1 cellular context compared by ENCODE assay signal in the genomic region with DNA sequence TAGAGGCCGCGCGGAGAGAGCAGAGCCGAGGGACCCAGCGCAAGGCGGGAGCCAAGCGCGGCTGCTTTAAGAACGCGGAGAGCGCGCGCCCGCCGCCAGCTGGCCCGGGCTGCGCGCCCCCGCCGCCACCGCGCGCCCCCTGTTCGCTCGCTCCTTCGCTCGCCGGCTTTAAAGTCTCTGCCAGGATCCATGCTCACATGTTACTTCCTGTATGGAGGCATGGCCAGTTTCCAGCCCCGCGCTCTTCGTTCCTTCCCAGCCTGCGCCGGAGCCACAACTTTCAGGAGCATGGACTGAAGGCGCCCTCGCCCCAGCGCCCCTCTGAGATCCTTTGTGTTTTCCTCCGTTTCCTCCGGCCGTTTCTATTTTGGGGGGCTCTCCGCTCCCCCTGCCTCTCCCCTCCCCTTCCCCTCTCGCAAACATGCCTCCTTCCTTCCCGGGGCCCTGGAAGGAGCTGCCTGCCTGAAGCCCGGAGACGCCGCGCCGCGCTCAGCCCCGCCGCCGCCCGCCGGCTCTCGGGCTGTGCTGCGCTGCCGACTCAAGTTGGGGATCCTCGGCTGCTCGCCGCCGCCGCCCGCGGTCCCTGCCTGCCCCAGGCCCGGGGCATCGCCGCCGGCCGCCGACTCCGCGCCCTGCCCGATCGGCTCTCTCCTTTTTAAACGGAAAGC.
TF ChIP-seq lines count a peak whose summit lies in the region.

Gene PTPRG, plus strand, starts transcription at position 198 of the 668 bp plus-strand sequence. CDS start 717 bp downstream, outside the sequence.

TF ChIP-seq in GM12878, 131 proteins besides CTCF, POLR2A, EP300 and RAD21:
- TF ChIP-seq RB1 (IDR thresholded peaks at IDR 0.05; ENCODE audit: borderline replicate concordance) (0 out of 2 replicates have a peak, but pooled peaks have one; percentile 43), LARP7 (IDR thresholded peaks at IDR 0.05) (peak; percentile 11), BRCA1 (IDR thresholded peaks at IDR 0.05; ENCODE audit: low read depth, low read length) (no peak), IKZF2 (IDR thresholded peaks at IDR 0.05) (peak in 1 of 2 experiments; percentile 56; a peak in 1 of 4 replicates), GATAD2B (conservative IDR thresholded peaks at IDR 0.05; ENCODE audit: low read depth) (0 out of 2 replicates have a peak, but pooled peaks have one; percentile 17), HCFC1 (IDR thresholded peaks at IDR 0.05; ENCODE audit: low read length) (peak; percentile 9; the same call in 1 of the 2 replicates), IKZF1 (conservative IDR thresholded peaks at IDR 0.05) (peak; percentile 87), DPF2 (IDR thresholded peaks at IDR 0.05) (0 out of 2 replicates have a peak, but pooled peaks have one; percentile 26), ZNF217 (IDR thresholded peaks at IDR 0.05) (no peak), BCLAF1 (IDR thresholded peaks at IDR 0.05) (0 out of 2 replicates have a peak, but pooled peaks have one; percentile 30), BHLHE40 (IDR thresholded peaks at IDR 0.05; ENCODE audit: borderline replicate concordance in 1 of 2, low read depth in 2 of 2, low read length in 1 of 2) (peak in 1 of 2 experiments; percentile 51; a peak in 2 of 4 replicates), KDM1A (IDR thresholded peaks at IDR 0.05; ENCODE audit: borderline replicate concordance) (no peak), MYC (IDR thresholded peaks at IDR 0.05; ENCODE audit: insufficient read depth, insufficient read length, insufficient replicate concordance, low read length, severe bottlenecking) (no peak), NKRF (conservative IDR thresholded peaks at IDR 0.05) (peak; percentile 59; the same call in 1 of the 2 replicates), MTA2 (IDR thresholded peaks at IDR 0.05; ENCODE audit: low read depth) (no peak)
- TF ChIP-seq, protein P1, sequence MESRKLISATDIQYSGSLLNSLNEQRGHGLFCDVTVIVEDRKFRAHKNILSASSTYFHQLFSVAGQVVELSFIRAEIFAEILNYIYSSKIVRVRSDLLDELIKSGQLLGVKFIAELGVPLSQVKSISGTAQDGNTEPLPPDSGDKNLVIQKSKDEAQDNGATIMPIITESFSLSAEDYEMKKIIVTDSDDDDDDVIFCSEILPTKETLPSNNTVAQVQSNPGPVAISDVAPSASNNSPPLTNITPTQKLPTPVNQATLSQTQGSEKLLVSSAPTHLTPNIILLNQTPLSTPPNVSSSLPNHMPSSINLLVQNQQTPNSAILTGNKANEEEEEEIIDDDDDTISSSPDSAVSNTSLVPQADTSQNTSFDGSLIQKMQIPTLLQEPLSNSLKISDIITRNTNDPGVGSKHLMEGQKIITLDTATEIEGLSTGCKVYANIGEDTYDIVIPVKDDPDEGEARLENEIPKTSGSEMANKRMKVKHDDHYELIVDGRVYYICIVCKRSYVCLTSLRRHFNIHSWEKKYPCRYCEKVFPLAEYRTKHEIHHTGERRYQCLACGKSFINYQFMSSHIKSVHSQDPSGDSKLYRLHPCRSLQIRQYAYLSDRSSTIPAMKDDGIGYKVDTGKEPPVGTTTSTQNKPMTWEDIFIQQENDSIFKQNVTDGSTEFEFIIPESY (IDR thresholded peaks at IDR 0.05): no peak
